In genomic region chr1:1609822-1610485, GRCh38 we compare ENCODE assay signal across 1 cellular context.
A peak's percentile ranks its signal among the peaks of the same experiment; 100 is the strongest.
TF ChIP-seq lines count a peak whose summit lies in the region.

No MANE protein-coding gene starts in this region.

TF ChIP-seq in K562, 482 proteins besides CTCF, POLR2A, EP300 and RAD21 (continues in another document):
- TF ChIP-seq TRIM28 (IDR thresholded peaks at IDR 0.05) (no peak), ZBTB34 (CRISPR knock-in tag; IDR thresholded peaks at IDR 0.05) (0 out of 2 replicates have a peak, but pooled peaks have one; percentile 66), ZNF274 (IDR thresholded peaks at IDR 0.05; ENCODE audit: borderline replicate concordance, low read depth, low read length) (no peak), HEY1 (CRISPR knock-in tag; IDR thresholded peaks at IDR 0.05; ENCODE audit: borderline replicate concordance) (no peak), ESRRA (IDR thresholded peaks at IDR 0.05; ENCODE audit: borderline replicate concordance, low read depth) (no peak), NCOA2 (IDR thresholded peaks at IDR 0.05; ENCODE audit: partially characterized antibody in 2 of 2) (no peak), SMARCB1 (IDR thresholded peaks at IDR 0.05; ENCODE audit: insufficient read length, low read depth) (no peak), CHD1 (IDR thresholded peaks at IDR 0.05; ENCODE audit: low read length) (no peak), PBX2 (CRISPR knock-in tag; IDR thresholded peaks at IDR 0.05; ENCODE audit: low read depth) (no peak), PBX2 (tag; conservative IDR thresholded peaks at IDR 0.05; ENCODE audit: low read depth) (peak; percentile 67), ZNF586 (CRISPR knock-in tag; conservative IDR thresholded peaks at IDR 0.05) (peak; percentile 78; the same call in 1 of the 2 replicates), USF2 (CRISPR knock-in tag; IDR thresholded peaks at IDR 0.05) (no peak), CREB1 (IDR thresholded peaks at IDR 0.05) (no peak), CREB1 (CRISPR knock-in tag; IDR thresholded peaks at IDR 0.05) (no peak), ILK (tag; IDR thresholded peaks at IDR 0.05; ENCODE audit: borderline replicate concordance, low read depth) (no peak), MAFK (IDR thresholded peaks at IDR 0.05; ENCODE audit: low read length) (no peak), ZBTB26 (CRISPR knock-in tag; IDR thresholded peaks at IDR 0.05) (peak; percentile 75; the same call in 1 of the 2 replicates), ZNF239 (CRISPR knock-in tag; IDR thresholded peaks at IDR 0.05) (peak; percentile 79), RB1 (IDR thresholded peaks at IDR 0.05; ENCODE audit: low read depth) (no peak), CBFB (CRISPR knock-in tag; IDR thresholded peaks at IDR 0.05) (no peak), FOXK1 (CRISPR knock-in tag; IDR thresholded peaks at IDR 0.05; ENCODE audit: borderline replicate concordance) (no peak), ZNF398 (CRISPR knock-in tag; IDR thresholded peaks at IDR 0.05) (peak; percentile 71; the same call in 1 of the 2 replicates), HDAC1 (IDR thresholded peaks at IDR 0.05) (no peak), ZNF197 (CRISPR knock-in tag; IDR thresholded peaks at IDR 0.05; ENCODE audit: low read depth) (peak; percentile 93), EHMT2 (IDR thresholded peaks at IDR 0.05) (no peak), BDP1 (IDR thresholded peaks at IDR 0.05; ENCODE audit: insufficient read depth, insufficient read length) (no peak), MTA3 (IDR thresholded peaks at IDR 0.05; ENCODE audit: borderline replicate concordance) (no peak), CC2D1A (IDR thresholded peaks at IDR 0.05) (no peak), ZNF76 (CRISPR knock-in tag; IDR thresholded peaks at IDR 0.05; ENCODE audit: borderline replicate concordance) (peak; percentile 79), PCBP2 (IDR thresholded peaks at IDR 0.05; ENCODE audit: low read depth, low read length, poor library complexity, severe bottlenecking) (no peak), POLR2G (IDR thresholded peaks at IDR 0.05; ENCODE audit: low read depth, low read length) (no peak), IFI16 (CRISPR knock-in tag; IDR thresholded peaks at IDR 0.05) (peak; percentile 81), NR4A1 (CRISPR knock-in tag; IDR thresholded peaks at IDR 0.05) (peak; percentile 95), NR4A1 (tag; IDR thresholded peaks at IDR 0.05) (peak; percentile 97), FOXJ2 (tag; IDR thresholded peaks at IDR 0.05) (no peak), TAF15 (IDR thresholded peaks at IDR 0.05; ENCODE audit: low read depth, low read length) (no peak), ZNF354B (CRISPR knock-in tag; IDR thresholded peaks at IDR 0.05) (peak; percentile 89), ZBTB9 (CRISPR knock-in tag; IDR thresholded peaks at IDR 0.05) (peak; percentile 78; the same call in 1 of the 2 replicates), HMGXB4 (CRISPR knock-in tag; IDR thresholded peaks at IDR 0.05) (no peak), BHLHE40 (IDR thresholded peaks at IDR 0.05; ENCODE audit: low read length) (no peak), THRB (CRISPR knock-in tag; conservative IDR thresholded peaks at IDR 0.05) (peak; percentile 80; the same call in 1 of the 2 replicates), DEAF1 (CRISPR knock-in tag; IDR thresholded peaks at IDR 0.05) (no peak), ZNF518B (CRISPR knock-in tag; IDR thresholded peaks at IDR 0.05) (no peak), ATF6 (CRISPR knock-in tag; IDR thresholded peaks at IDR 0.05) (no peak), SOX6 (IDR thresholded peaks at IDR 0.05) (no peak), BCL6 (CRISPR knock-in tag; IDR thresholded peaks at IDR 0.05) (peak; percentile 61; the same call in 1 of the 2 replicates), ZNF431 (CRISPR knock-in tag; IDR thresholded peaks at IDR 0.05) (no peak)
